1 cellular context compared by ENCODE assay signal in genomic region chr19:35204799-35205732, GRCh38.
A peak's percentile ranks its signal among the peaks of the same experiment; 100 is the strongest.
TF ChIP-seq lines count a peak whose summit lies in the region.

No MANE protein-coding gene starts in this region.

TF ChIP-seq in K562, 482 proteins besides CTCF, POLR2A, EP300 and RAD21 (continued from another document and continues in another):
- TF ChIP-seq, protein P1, sequence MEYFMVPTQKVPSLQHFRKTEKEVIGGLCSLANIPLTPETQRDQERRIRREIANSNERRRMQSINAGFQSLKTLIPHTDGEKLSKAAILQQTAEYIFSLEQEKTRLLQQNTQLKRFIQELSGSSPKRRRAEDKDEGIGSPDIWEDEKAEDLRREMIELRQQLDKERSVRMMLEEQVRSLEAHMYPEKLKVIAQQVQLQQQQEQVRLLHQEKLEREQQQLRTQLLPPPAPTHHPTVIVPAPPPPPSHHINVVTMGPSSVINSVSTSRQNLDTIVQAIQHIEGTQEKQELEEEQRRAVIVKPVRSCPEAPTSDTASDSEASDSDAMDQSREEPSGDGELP (CRISPR knock-in tag; IDR thresholded peaks at IDR 0.05; ENCODE audit: borderline replicate concordance), result 0 out of 2 replicates have a peak, but pooled peaks have one; percentile 11
- TF ChIP-seq ZNF57 (CRISPR knock-in tag; IDR thresholded peaks at IDR 0.05) (peak; percentile 33), SP2 (IDR thresholded peaks at IDR 0.05; ENCODE audit: extremely low read depth, low read depth, low read length, poor library complexity, severe bottlenecking) (no peak), ZNF551 (CRISPR knock-in tag; IDR thresholded peaks at IDR 0.05) (peak; percentile 85; the same call in 1 of the 2 replicates), SIN3A (IDR thresholded peaks at IDR 0.05; ENCODE audit: borderline replicate concordance in 2 of 2, control insufficient read depth in 1 of 2, low read depth in 2 of 2, low read length in 2 of 2) (no peak), THRAP3 (IDR thresholded peaks at IDR 0.05; ENCODE audit: borderline replicate concordance) (no peak), GTF2A2 (tag; IDR thresholded peaks at IDR 0.05) (peak; percentile 95), E2F3 (CRISPR knock-in tag; IDR thresholded peaks at IDR 0.05) (peak; percentile 96), STAG1 (CRISPR knock-in tag; IDR thresholded peaks at IDR 0.05; ENCODE audit: borderline replicate concordance) (no peak), TRIM24 (IDR thresholded peaks at IDR 0.05) (peak; percentile 64 to 68), RFX1 (IDR thresholded peaks at IDR 0.05) (peak; percentile 39; the same call in 1 of the 2 replicates), ARID3A (IDR thresholded peaks at IDR 0.05; ENCODE audit: borderline replicate concordance, low read depth, low read length) (no peak), ELF2 (CRISPR knock-in tag; IDR thresholded peaks at IDR 0.05) (peak; percentile 85), PHB (CRISPR knock-in tag; IDR thresholded peaks at IDR 0.05) (peak; percentile 5; the same call in 1 of the 2 replicates), MAZ (CRISPR knock-in tag; conservative IDR thresholded peaks at IDR 0.05 in 1 of 2, IDR thresholded peaks at IDR 0.05 in 1 of 2) (peak; percentile 55 to 91; a peak in 3 of 4 replicates), KLF13 (tag; IDR thresholded peaks at IDR 0.05; ENCODE audit: borderline replicate concordance, low read depth) (peak; percentile 88; the same call in 1 of the 2 replicates), THRA (IDR thresholded peaks at IDR 0.05) (no peak), E2F6 (IDR thresholded peaks at IDR 0.05; ENCODE audit: borderline replicate concordance in 1 of 2, extremely low read depth in 1 of 2, insufficient read depth in 1 of 2, insufficient read length in 1 of 2, low read depth in 1 of 2, low read length in 1 of 2, poor library complexity in 1 of 2, severe bottlenecking in 1 of 2) (peak in 1 of 2 experiments; percentile 19), RBM15 (IDR thresholded peaks at IDR 0.05; ENCODE audit: insufficient read depth, low read length) (no peak), NR1H2 (CRISPR knock-in tag; IDR thresholded peaks at IDR 0.05) (no peak), ZFP36 (IDR thresholded peaks at IDR 0.05; ENCODE audit: low read depth, low read length, partially characterized antibody) (peak; percentile 99), HNRNPK (IDR thresholded peaks at IDR 0.05; ENCODE audit: low read depth, low read length, poor library complexity, severe bottlenecking) (no peak), JUN (IDR thresholded peaks at IDR 0.05; ENCODE audit: borderline replicate concordance, low read depth, low read length) (no peak), JUN (CRISPR knock-in tag; IDR thresholded peaks at IDR 0.05; ENCODE audit: borderline replicate concordance) (no peak), ZNF436 (CRISPR knock-in tag; IDR thresholded peaks at IDR 0.05) (peak; percentile 88), TSHZ1 (CRISPR knock-in tag; IDR thresholded peaks at IDR 0.05) (peak; percentile 97), ADNP (tag; IDR thresholded peaks at IDR 0.05) (0 out of 2 replicates have a peak, but pooled peaks have one; percentile 9), WHSC1 (IDR thresholded peaks at IDR 0.05; ENCODE audit: low read length) (no peak), TAF7 (tag; IDR thresholded peaks at IDR 0.05) (peak; percentile 97), ZBTB1 (CRISPR knock-in tag; IDR thresholded peaks at IDR 0.05; ENCODE audit: borderline replicate concordance, low read depth) (no peak)
- TF ChIP-seq, protein P2, sequence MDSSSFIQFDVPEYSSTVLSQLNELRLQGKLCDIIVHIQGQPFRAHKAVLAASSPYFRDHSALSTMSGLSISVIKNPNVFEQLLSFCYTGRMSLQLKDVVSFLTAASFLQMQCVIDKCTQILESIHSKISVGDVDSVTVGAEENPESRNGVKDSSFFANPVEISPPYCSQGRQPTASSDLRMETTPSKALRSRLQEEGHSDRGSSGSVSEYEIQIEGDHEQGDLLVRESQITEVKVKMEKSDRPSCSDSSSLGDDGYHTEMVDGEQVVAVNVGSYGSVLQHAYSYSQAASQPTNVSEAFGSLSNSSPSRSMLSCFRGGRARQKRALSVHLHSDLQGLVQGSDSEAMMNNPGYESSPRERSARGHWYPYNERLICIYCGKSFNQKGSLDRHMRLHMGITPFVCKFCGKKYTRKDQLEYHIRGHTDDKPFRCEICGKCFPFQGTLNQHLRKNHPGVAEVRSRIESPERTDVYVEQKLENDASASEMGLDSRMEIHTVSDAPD (CRISPR knock-in tag; IDR thresholded peaks at IDR 0.05), result peak; percentile 89
- TF ChIP-seq, protein P3, sequence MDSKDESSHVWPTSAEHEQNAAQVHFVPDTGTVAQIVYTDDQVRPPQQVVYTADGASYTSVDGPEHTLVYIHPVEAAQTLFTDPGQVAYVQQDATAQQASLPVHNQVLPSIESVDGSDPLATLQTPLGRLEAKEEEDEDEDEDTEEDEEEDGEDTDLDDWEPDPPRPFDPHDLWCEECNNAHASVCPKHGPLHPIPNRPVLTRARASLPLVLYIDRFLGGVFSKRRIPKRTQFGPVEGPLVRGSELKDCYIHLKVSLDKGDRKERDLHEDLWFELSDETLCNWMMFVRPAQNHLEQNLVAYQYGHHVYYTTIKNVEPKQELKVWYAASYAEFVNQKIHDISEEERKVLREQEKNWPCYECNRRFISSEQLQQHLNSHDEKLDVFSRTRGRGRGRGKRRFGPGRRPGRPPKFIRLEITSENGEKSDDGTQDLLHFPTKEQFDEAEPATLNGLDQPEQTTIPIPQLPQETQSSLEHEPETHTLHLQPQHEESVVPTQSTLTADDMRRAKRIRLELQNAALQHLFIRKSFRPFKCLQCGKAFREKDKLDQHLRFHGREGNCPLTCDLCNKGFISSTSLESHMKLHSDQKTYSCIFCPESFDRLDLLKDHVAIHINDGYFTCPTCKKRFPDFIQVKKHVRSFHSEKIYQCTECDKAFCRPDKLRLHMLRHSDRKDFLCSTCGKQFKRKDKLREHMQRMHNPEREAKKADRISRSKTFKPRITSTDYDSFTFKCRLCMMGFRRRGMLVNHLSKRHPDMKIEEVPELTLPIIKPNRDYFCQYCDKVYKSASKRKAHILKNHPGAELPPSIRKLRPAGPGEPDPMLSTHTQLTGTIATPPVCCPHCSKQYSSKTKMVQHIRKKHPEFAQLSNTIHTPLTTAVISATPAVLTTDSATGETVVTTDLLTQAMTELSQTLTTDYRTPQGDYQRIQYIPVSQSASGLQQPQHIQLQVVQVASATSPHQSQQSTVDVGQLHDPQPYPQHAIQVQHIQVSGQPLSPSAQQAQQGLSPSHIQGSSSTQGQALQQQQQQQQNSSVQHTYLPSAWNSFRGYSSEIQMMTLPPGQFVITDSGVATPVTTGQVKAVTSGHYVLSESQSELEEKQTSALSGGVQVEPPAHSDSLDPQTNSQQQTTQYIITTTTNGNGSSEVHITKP (IDR thresholded peaks at IDR 0.05; ENCODE audit: partially characterized antibody), result peak; percentile 49
- TF ChIP-seq, protein P4, sequence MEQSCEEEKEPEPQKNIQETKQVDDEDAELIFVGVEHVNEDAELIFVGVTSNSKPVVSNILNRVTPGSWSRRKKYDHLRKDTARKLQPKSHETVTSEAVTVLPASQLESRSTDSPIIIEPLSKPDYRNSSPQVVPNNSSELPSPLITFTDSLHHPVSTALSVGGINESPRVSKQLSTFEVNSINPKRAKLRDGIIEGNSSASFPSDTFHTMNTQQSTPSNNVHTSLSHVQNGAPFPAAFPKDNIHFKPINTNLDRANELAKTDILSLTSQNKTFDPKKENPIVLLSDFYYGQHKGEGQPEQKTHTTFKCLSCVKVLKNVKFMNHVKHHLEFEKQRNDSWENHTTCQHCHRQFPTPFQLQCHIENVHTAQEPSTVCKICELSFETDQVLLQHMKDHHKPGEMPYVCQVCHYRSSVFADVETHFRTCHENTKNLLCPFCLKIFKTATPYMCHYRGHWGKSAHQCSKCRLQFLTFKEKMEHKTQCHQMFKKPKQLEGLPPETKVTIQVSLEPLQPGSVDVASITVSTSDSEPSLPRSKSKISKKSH (CRISPR knock-in tag; IDR thresholded peaks at IDR 0.05), result no peak
- TF ChIP-seq, protein P5, sequence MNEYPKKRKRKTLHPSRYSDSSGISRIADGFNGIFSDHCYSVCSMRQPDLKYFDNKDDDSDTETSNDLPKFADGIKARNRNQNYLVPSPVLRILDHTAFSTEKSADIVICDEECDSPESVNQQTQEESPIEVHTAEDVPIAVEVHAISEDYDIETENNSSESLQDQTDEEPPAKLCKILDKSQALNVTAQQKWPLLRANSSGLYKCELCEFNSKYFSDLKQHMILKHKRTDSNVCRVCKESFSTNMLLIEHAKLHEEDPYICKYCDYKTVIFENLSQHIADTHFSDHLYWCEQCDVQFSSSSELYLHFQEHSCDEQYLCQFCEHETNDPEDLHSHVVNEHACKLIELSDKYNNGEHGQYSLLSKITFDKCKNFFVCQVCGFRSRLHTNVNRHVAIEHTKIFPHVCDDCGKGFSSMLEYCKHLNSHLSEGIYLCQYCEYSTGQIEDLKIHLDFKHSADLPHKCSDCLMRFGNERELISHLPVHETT (CRISPR knock-in tag; conservative IDR thresholded peaks at IDR 0.05 in 1 of 2, IDR thresholded peaks at IDR 0.05 in 1 of 2), result peak in 1 of 2 experiments; percentile 97; a peak in 2 of 4 replicates
- TF ChIP-seq, protein P6, sequence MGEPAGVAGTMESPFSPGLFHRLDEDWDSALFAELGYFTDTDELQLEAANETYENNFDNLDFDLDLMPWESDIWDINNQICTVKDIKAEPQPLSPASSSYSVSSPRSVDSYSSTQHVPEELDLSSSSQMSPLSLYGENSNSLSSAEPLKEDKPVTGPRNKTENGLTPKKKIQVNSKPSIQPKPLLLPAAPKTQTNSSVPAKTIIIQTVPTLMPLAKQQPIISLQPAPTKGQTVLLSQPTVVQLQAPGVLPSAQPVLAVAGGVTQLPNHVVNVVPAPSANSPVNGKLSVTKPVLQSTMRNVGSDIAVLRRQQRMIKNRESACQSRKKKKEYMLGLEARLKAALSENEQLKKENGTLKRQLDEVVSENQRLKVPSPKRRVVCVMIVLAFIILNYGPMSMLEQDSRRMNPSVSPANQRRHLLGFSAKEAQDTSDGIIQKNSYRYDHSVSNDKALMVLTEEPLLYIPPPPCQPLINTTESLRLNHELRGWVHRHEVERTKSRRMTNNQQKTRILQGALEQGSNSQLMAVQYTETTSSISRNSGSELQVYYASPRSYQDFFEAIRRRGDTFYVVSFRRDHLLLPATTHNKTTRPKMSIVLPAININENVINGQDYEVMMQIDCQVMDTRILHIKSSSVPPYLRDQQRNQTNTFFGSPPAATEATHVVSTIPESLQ (CRISPR knock-in tag; IDR thresholded peaks at IDR 0.05), result no peak
- TF ChIP-seq, protein P7, sequence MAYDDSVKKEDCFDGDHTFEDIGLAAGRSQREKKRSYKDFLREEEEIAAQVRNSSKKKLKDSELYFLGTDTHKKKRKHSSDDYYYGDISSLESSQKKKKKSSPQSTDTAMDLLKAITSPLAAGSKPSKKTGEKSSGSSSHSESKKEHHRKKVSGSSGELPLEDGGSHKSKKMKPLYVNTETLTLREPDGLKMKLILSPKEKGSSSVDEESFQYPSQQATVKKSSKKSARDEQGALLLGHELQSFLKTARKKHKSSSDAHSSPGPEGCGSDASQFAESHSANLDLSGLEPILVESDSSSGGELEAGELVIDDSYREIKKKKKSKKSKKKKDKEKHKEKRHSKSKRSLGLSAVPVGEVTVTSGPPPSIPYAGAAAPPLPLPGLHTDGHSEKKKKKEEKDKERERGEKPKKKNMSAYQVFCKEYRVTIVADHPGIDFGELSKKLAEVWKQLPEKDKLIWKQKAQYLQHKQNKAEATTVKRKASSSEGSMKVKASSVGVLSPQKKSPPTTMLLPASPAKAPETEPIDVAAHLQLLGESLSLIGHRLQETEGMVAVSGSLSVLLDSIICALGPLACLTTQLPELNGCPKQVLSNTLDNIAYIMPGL (CRISPR knock-in tag; IDR thresholded peaks at IDR 0.05), result no peak
